ENCODE assay signal across 1 cellular context in genomic region chr2:176934869-176935415, GRCh38.
TF ChIP-seq lines count a peak whose summit lies in the region.

No MANE protein-coding gene starts in this region.

TF ChIP-seq in GM12878, 131 proteins besides CTCF, POLR2A, EP300 and RAD21 (continued from another document):
- no peak for TF ChIP-seq CUX1 (IDR thresholded peaks at IDR 0.05; ENCODE audit: insufficient replicate concordance, low read depth, low read length)
TF ChIP-seq in GM12878: peak in this region for 0.
